Comparison of ENCODE assay signal across 11 cellular contexts in the genomic region with DNA sequence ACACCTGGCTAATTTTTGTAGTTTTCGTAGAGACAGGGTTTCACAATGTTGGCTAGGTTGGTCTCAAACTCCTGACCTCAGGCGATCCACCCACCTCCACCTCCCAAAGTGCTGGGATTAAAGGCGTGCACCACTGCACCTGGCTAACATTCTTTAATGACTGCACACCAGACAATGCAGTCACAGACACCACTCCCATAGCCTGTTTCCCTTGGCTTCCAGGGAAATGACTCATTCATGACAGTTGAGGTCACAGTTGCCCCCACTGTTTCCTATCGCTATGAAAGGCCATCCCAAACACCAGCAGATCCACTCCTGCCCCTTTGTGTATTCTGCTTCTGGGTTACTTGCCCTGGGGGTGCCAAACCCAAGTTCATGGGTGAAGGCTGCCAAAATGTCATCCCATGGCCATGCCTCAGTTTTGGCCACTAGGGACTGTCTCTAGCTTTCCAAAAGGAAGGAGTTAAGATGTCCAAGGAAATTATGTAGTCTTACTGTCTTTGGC. TPM values are rescaled to one million over a fixed set of nuclear protein-coding genes. Genes with fewer than 3 reads are reported as not detected.
DNase-seq lines count a peak whose midpoint lies in the region; ATAC-seq and TF ChIP-seq lines count a peak whose summit lies in the region.
"Had no signal": no experiment of that assay in that cellular context is flagged by ENCODE, and none has a peak within 500 bp of the region (broad histone marks: within the 10 kb centered on the region; RNA-seq: fewer than 3 reads in every experiment).

No MANE protein-coding gene starts in this region.

- intact Hi-C loops in MCF 10A (cut with micrococcal nuclease), result loop anchor here (2.0 kb wide), 1 partner anchor 49 kb away; a partner anchor contains a TSS
- intact Hi-C loops in breast epithelium (cut with DNase I; ENCODE audit: low total_unique reads), result no loop called here

- peak; percentile 97 for DNase-seq in MCF 10A (ENCODE audit: unreplicated experiment)
- DNase-seq in breast epithelium (ENCODE audit: low spot score in 2 of 2), result no peak
- DNase-seq in SK-MEL-5 (ENCODE audit: low read depth, low spot score), result peak; percentile 81
- DNase-seq in fibroblast of the aortic adventitia (ENCODE audit: low read depth), result peak; percentile 75
- DNase-seq in suprapubic skin (ENCODE audit: low spot score in 2 of 2), result no peak
- no peak for DNase-seq in NCI-H526 treated with DMSO at 0.1 percent for 48 hours (lab: John Stamatoyannopoulos, UW)
- no peak for DNase-seq in SHP77 (lab: John Stamatoyannopoulos, UW)
- DNase-seq: COR-L47 had no signal

- ATAC-seq in GM18870 (IDR thresholded peaks at IDR 0.05; ENCODE audit: unreplicated experiment), result no peak

- H3K9me3 Mint-ChIP-seq in MCF 10A (ENCODE audit: unreplicated experiment), result no peaks in the 10 kb centered on the region
- H3K9me3 Mint-ChIP-seq: T-helper 1 cell treated with Interleukin-12 subunit alpha and Interleukin-12 subunit beta and Interleukin-4 antibody, amounts not matched to agents 30 μg/mL and 1 μg/mL, for 36 hours had no signal

- H3K27me3 ChIP-seq in breast epithelium (no peaks in the 10 kb centered on the region), suprapubic skin (no peaks in the 10 kb centered on the region)

- no peaks in the 10 kb centered on the region for H3K27me3 Mint-ChIP-seq in MCF 10A (ENCODE audit: insufficient read depth, unreplicated experiment)
- H3K27me3 Mint-ChIP-seq: brain had no signal

- no peak overlapping the region for H3K4me3 ChIP-seq in breast epithelium
- H3K4me3 ChIP-seq in fibroblast of the aortic adventitia (ENCODE audit: low read depth, low read length), result no peak overlapping the region
- H3K4me3 ChIP-seq in suprapubic skin, result no peak overlapping the region

- H3K36me3 Mint-ChIP-seq in MCF 10A (ENCODE audit: insufficient read depth, unreplicated experiment), result peaks cover 6% of the 10 kb centered on the region

- H3K4me1 ChIP-seq in breast epithelium (no peaks in the 10 kb centered on the region), suprapubic skin (peaks cover 31% of the 10 kb centered on the region)

- TF ChIP-seq POLR2A in breast epithelium (IDR thresholded peaks at IDR 0.05) (no peak), suprapubic skin (IDR thresholded peaks at IDR 0.05) (no peak)

- H3K27ac ChIP-seq in breast epithelium (no peak overlapping the region), suprapubic skin (peak overlapping the region; percentile 48)

- no peak for TF ChIP-seq EP300 in suprapubic skin (IDR thresholded peaks at IDR 0.05)

- peak overlapping the region; percentile 98 for H3K27ac Mint-ChIP-seq in MCF 10A (ENCODE audit: low read depth, unreplicated experiment)
- H3K27ac Mint-ChIP-seq: T-helper 1 cell treated with Interleukin-12 subunit alpha and Interleukin-12 subunit beta and Interleukin-4 antibody, amounts not matched to agents 30 μg/mL and 1 μg/mL, for 36 hours had no signal

- whole genome bisulfite sequencing in suprapubic skin, result 53% methylated on average over 4 of the region's 4 CpGs

- CTCF ChIA-PET in MCF 10A (lab: Yijun Ruan, JAX), result interaction anchor here (0.5 to 1.9 kb wide), 7 partner anchors 12 to 1087 kb away, joined by 3 to 6 read pairs (median 4); no protein-coding TSS in a partner anchor

- peak; percentile 48 for TF ChIP-seq CTCF in MCF 10A (IDR thresholded peaks at IDR 0.05; ENCODE audit: unreplicated experiment)
- no peak for TF ChIP-seq CTCF in breast epithelium (IDR thresholded peaks at IDR 0.05)
- peak; percentile 42 for TF ChIP-seq CTCF in fibroblast of the aortic adventitia (IDR thresholded peaks at IDR 0.05; ENCODE audit: insufficient read depth, low read length)
- TF ChIP-seq CTCF in suprapubic skin (IDR thresholded peaks at IDR 0.05), result no peak

- H3K36me3 ChIP-seq in breast epithelium (no peaks in the 10 kb centered on the region), suprapubic skin (peaks cover 1% of the 10 kb centered on the region)

- in situ Hi-C loops in SK-MEL-5 (cut with HindIII; ENCODE audit: low pct_unique_long_range_greater_than_20kb, low sequenced_read_pairs), result no loop called here

- BruUV-seq in MCF 10A (replicated peaks; lab: Mats Ljungman, UMichigan), result no TSS peak

- H3K4me1 Mint-ChIP-seq in MCF 10A (ENCODE audit: insufficient read depth, unreplicated experiment), result peaks cover 44% of the 10 kb centered on the region

- peak overlapping the region; percentile 67 for H3K4me3 Mint-ChIP-seq in MCF 10A (ENCODE audit: unreplicated experiment)
- H3K4me3 Mint-ChIP-seq: T-helper 1 cell treated with Interleukin-12 subunit alpha and Interleukin-12 subunit beta and Interleukin-4 antibody, amounts not matched to agents 30 μg/mL and 1 μg/mL, for 36 hours had no signal

- POLR2A ChIA-PET in MCF 10A (lab: Yijun Ruan, JAX), result interaction anchor here (0.6 to 4.4 kb wide), 7 partner anchors 11 to 201 kb away, joined by 3 to 35 read pairs (median 5); a partner anchor contains a TSS

- H3K9me3 ChIP-seq in breast epithelium (no peaks in the 10 kb centered on the region), suprapubic skin (no peaks in the 10 kb centered on the region)

RNA-seq across cellular contexts. Expression of a gene that starts 8.7 kb away (rescaled TPM):
- 39.7 and 50.1 TPM in 2 replicates for total RNA-seq in MCF 10A (2022)
- total RNA-seq in breast epithelium, result 10 to 100 TPM; 41.0 to 63.4 (median 44.8) TPM
- total RNA-seq in SK-MEL-5 (2014; rRNA removed; shearing (Covaris generic)), result 163 and 180 TPM in 2 replicates
- 143 and 152 TPM in 2 replicates for polyA plus RNA-seq in SK-MEL-5 (2015; cell fraction: cytosol; rRNA removed)
- 96.1 and 126 TPM in 2 replicates for polyA plus RNA-seq in SK-MEL-5 (2015; cell fraction: nucleus; rRNA removed)
- total RNA-seq in fibroblast of the aortic adventitia (ENCODE audit: low replicate concordance), result 34.5 and 61.7 TPM in 2 replicates
- total RNA-seq in suprapubic skin, result 100 to 1,000 TPM in 1 of 4 donors, 10 to 100 TPM in 3; 53.9 to 123 (median 80.4) TPM

RNA-seq across cellular contexts. Expression of a gene that starts 48.2 kb away (rescaled TPM):
- 15.7 and 24.7 TPM in 2 replicates for total RNA-seq in MCF 10A (2022)
- total RNA-seq in breast epithelium, result 10 to 100 TPM; 15.4 to 46.0 (median 31.5) TPM
- total RNA-seq in SK-MEL-5 (2014; rRNA removed; shearing (Covaris generic)), result 21.7 and 29.8 TPM in 2 replicates
- 21.1 and 33.1 TPM in 2 replicates for polyA plus RNA-seq in SK-MEL-5 (2015; cell fraction: cytosol; rRNA removed)
- 137 and 139 TPM in 2 replicates for polyA plus RNA-seq in SK-MEL-5 (2015; cell fraction: nucleus; rRNA removed)
- 24.0 and 65.0 TPM in 2 replicates for total RNA-seq in fibroblast of the aortic adventitia (ENCODE audit: low replicate concordance)
- total RNA-seq in suprapubic skin, result 10 to 100 TPM; 28.2 to 84.2 (median 40.3) TPM

Comparison
In these comparisons a context has a peak if more than half of its experiments do, and no peak if none do; other contexts are left out.
1. DNase-seq: peak in MCF 10A (single experiment), SK-MEL-5 (single experiment) and fibroblast of the aortic adventitia (single experiment); none in breast epithelium (0 of 2), suprapubic skin (0 of 2), NCI-H526 treated with DMSO at 0.1 percent for 48 hours (single experiment) and SHP77 (0 of 2).
2. CTCF ChIP-seq: peak in MCF 10A (single experiment) and fibroblast of the aortic adventitia (single experiment); none in breast epithelium (0 of 3) and suprapubic skin (0 of 2).